ENCODE assay signal across 19 cellular contexts in the genomic region with DNA sequence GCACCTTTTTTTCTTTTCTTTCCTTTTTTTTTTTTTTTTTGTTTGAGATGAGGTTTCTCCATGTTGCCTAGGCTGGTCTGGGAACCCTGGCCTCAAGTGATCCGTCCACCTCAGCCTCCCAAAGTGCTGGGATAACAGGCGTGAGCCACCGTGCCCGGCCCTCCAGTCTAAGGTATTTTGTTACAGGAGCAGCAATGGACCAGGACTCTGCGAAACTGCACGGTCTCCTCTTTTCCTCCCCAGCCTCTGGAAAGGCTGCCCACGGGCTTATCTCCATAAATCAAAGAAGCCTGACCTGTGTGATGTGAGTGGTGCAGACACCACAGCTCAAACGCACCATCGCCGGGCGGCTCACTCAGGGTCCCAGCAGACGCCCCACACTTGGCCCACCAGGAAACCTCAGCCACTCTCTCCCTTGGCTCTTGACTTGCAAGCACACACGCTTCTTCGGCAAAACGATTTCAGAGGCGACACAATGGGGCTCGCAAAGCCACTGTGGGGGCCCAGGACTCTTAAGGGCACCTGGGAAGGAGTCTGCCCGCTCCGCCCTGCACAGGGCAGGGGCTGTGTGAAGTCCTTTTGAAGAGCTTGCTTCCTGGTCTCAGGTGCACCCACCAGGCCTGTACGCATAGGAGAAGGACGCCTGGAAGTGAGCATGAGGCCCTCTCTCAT. TPM values are rescaled to one million over a fixed set of nuclear protein-coding genes. Genes with fewer than 3 reads are reported as not detected.
A peak's percentile ranks its signal among the peaks of the same experiment; 100 is the strongest.
DNase-seq lines count a peak whose midpoint lies in the region; ATAC-seq and TF ChIP-seq lines count a peak whose summit lies in the region.
"Had no signal": no experiment of that assay in that cellular context is flagged by ENCODE, and none has a peak within 500 bp of the region (broad histone marks: within the 10 kb centered on the region; RNA-seq: fewer than 3 reads in every experiment).

No MANE protein-coding gene starts in this region.

- no peaks in the 10 kb centered on the region for H3K4me1 ChIP-seq in heart right ventricle
- peaks cover 5% of the 10 kb centered on the region for H3K4me1 ChIP-seq in lower lobe of right lung
- peaks cover 0 to 56% (median 16%) of the 10 kb centered on the region in 6 donors for H3K4me1 ChIP-seq in spleen

- H3K9me3 ChIP-seq in heart right ventricle (no peaks in the 10 kb centered on the region), lower lobe of right lung (no peaks in the 10 kb centered on the region), spleen (no peaks in the 10 kb centered on the region)
- H3K9me3 ChIP-seq: BLaER1 had no signal

- DNase-seq in left ventricle myocardium superior (peak; percentile 9), heart right ventricle (no peak), lower lobe of right lung (peak; percentile 26), spleen (peak; percentile 40), substantia nigra (lab: John Stamatoyannopoulos, UW) (no peak), left colon (no peak)
- DNase-seq in activated CD4-positive, CD25-positive, alpha-beta regulatory T cell (lab: John Stamatoyannopoulos, UW), result no peak
- DNase-seq: 8988T; AML-193; Calu3; CD4-positive, alpha-beta T cell; DMS 273 treated with DMSO at 0.1 percent for 48 hours; DMS79; GM23248; IMR-90 had no signal

- intact Hi-C loops in left ventricle myocardium superior (cut with micrococcal nuclease) (no loop called here), heart right ventricle (cut with DNase I) (no loop called here), lower lobe of right lung (cut with DNase I) (no loop called here), spleen (cut with DNase I; ENCODE audit: low total_unique reads) (no loop called here), left colon (cut with DNase I, micrococcal nuclease) (no loop called here)

- no peak overlapping the region for H3K4me3 ChIP-seq in heart right ventricle
- H3K4me3 ChIP-seq in lower lobe of right lung, result no peak overlapping the region
- no peak overlapping the region for H3K4me3 ChIP-seq in spleen
- H3K4me3 ChIP-seq: BLaER1, GM12878, GM23248 had no signal

- no peak for TF ChIP-seq CTCF in heart right ventricle (IDR thresholded peaks at IDR 0.05)
- TF ChIP-seq CTCF in lower lobe of right lung (IDR thresholded peaks at IDR 0.05), result no peak
- no peak for TF ChIP-seq CTCF in spleen (IDR thresholded peaks at IDR 0.05 in 8 of 11, conservative IDR thresholded peaks at IDR 0.05 in 3 of 11)

- no peak overlapping the region for H3K27ac ChIP-seq in heart right ventricle
- no peak overlapping the region for H3K27ac ChIP-seq in lower lobe of right lung
- H3K27ac ChIP-seq in spleen, result no peak overlapping the region
- no peak overlapping the region for H3K27ac ChIP-seq in substantia nigra (ENCODE audit: low read depth, low read length, poor library complexity, severe bottlenecking)
- H3K27ac ChIP-seq: BLaER1, GM23248 had no signal

- TF ChIP-seq POLR2A in spleen (IDR thresholded peaks at IDR 0.05), result no peak

- H3K36me3 ChIP-seq in heart right ventricle, result no peaks in the 10 kb centered on the region
- H3K36me3 ChIP-seq in lower lobe of right lung, result no peaks in the 10 kb centered on the region
- H3K36me3 ChIP-seq in spleen, result peaks cover 0 to 5% (median 0%) of the 10 kb centered on the region in 6 donors
- H3K36me3 ChIP-seq: BLaER1 had no signal

- no peak for ATAC-seq in left ventricle myocardium superior
- ATAC-seq in heart right ventricle, result no peak
- no peak for ATAC-seq in lower lobe of right lung
- ATAC-seq in left colon, result no peak
- ATAC-seq: GM12878, HCT116 had no signal

- WGBS in heart right ventricle, 2 donors, result 88 to 94% methylated on average over 21 of the region's 21 CpGs
- WGBS in spleen, 5 donors, result 87 to 94% (median 92%) methylated on average over 16 to 21 of the region's 21 CpGs

- H3K27me3 ChIP-seq in heart right ventricle (peaks cover 0 to 53% (median 22%) of the 10 kb centered on the region in 7 donors), lower lobe of right lung (ENCODE audit: low read depth) (peaks cover 3% of the 10 kb centered on the region), spleen (replicated peaks in 1 of 7) (peaks cover 0 to 15% (median 0%) of the 10 kb centered on the region in 7 donors)

RNA-seq across cellular contexts. Expression of a gene that starts 20.6 kb away (rescaled TPM):
- 0.37 TPM for total RNA-seq in left ventricle myocardium superior
- under 1 TPM in 7 of 10 donors, not detected in 3; 0.15 to 0.52 (median 0.33) TPM for total RNA-seq in heart right ventricle
- polyA plus RNA-seq in heart right ventricle, result under 1 TPM; 0.17 to 0.22 TPM
- total RNA-seq in lower lobe of right lung, result 4.4 TPM
- total RNA-seq in spleen, result 10 to 100 TPM; 15.4 to 71.9 (median 58.1) TPM
- polyA plus RNA-seq in spleen, result 10 to 100 TPM in 1 of 3 donors, 1 to 10 TPM in 2; 2.8 to 29.5 (median 8.6) TPM
- 1 to 10 TPM in 1 of 2 donors, under 1 TPM in 1; 0.85 to 2.8 TPM for total RNA-seq in left colon
- total RNA-seq: Calu3, GM12878, GM23248, IMR-90 had no signal
- polyA plus RNA-seq: GM23248, IMR-90 had no signal

RNA-seq across cellular contexts. Expression of a gene that starts 47.6 kb away (rescaled TPM):
- total RNA-seq in left ventricle myocardium superior, result 36.5 TPM
- 10 to 100 TPM; 36.7 to 53.0 (median 43.9) TPM for total RNA-seq in heart right ventricle
- 10 to 100 TPM; 22.6 to 23.8 TPM for polyA plus RNA-seq in heart right ventricle
- 53.7 TPM for total RNA-seq in lower lobe of right lung
- 10 to 100 TPM; 60.2 to 80.9 (median 70.2) TPM for total RNA-seq in spleen
- 10 to 100 TPM; 25.2 to 48.2 (median 26.1) TPM for polyA plus RNA-seq in spleen
- total RNA-seq in left colon, result 10 to 100 TPM; 50.7 to 53.3 TPM

RNA-seq across cellular contexts. Expression of a gene that starts 50.7 kb away (rescaled TPM):
- not detected for total RNA-seq in left ventricle myocardium superior
- total RNA-seq in heart right ventricle, result under 1 TPM in 2 of 10 donors, not detected in 8; 0.15 to 0.72 TPM
- polyA plus RNA-seq in heart right ventricle, result under 1 TPM; 0.07 to 0.29 TPM
- total RNA-seq in lower lobe of right lung, result not detected
- 1 to 10 TPM in 3 of 7 donors, under 1 TPM in 3, not detected in 1; 0.17 to 2.5 (median 0.92) TPM for total RNA-seq in spleen
- polyA plus RNA-seq in spleen, result under 1 TPM; 0.27 to 0.72 (median 0.32) TPM
- under 1 TPM in 1 of 2 donors, not detected in 1; 0.15 TPM for total RNA-seq in left colon
- total RNA-seq: Calu3, G401, GM12878, GM23248, IMR-90 had no signal
- polyA plus RNA-seq: GM12878, GM23248, IMR-90 had no signal

Comparison
In these comparisons a context has a peak if more than half of its experiments do, and no peak if none do; other contexts are left out.
1. DNase-seq: peak in left ventricle myocardium superior (single experiment), lower lobe of right lung (single experiment) and spleen (single experiment); none in heart right ventricle (0 of 2), substantia nigra (0 of 49), left colon (0 of 2) and activated CD4-positive, CD25-positive, alpha-beta regulatory T cell (0 of 4).